Comparison of ENCODE assay signal across 24 cellular contexts in the genomic region with DNA sequence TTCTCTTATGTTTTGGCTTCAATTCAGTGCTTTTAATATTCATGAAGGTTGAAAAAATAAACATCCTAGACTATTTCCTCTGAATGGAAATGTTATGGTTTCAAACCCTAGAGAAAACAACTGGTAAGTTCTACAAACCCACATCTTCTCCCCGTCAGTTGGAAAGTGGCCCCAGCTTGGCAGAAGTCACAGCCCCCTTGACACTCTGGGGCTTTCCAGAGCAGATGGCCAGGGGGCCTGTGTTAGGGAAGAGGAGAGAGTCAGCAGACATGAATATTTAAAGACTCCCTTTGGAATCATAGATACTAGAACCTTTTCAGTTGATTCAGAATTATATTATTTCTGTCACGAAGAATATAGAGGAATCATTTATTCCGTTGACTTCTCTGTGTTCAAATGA.
DNase-seq lines count a peak whose midpoint lies in the region; ATAC-seq and TF ChIP-seq lines count a peak whose summit lies in the region.
"Had no signal": no experiment of that assay in that cellular context is flagged by ENCODE, and none has a peak within 500 bp of the region (broad histone marks: within the 10 kb centered on the region; RNA-seq: fewer than 3 reads in every experiment).

No MANE protein-coding gene starts in this region.

- no peak for ATAC-seq in GM19397 (IDR thresholded peaks at IDR 0.05; ENCODE audit: unreplicated experiment)
- ATAC-seq in GM18873 (IDR thresholded peaks at IDR 0.05; ENCODE audit: low FRiP score, unreplicated experiment), result no peak
- ATAC-seq: activated T-cell treated with anti-CD3 and anti-CD28 coated beads, Interleukin-2, amount 50 U/mL, for 4 hours; HepG2; left cardiac atrium; right cardiac atrium had no signal

- peak; percentile 35 for DNase-seq in Daoy (ENCODE audit: low read depth)
- DNase-seq in NCI-H2171 treated with DMSO at 0.1 percent for 48 hours (lab: John Stamatoyannopoulos, UW), result peak; percentile 58
- DNase-seq in astrocyte of the spinal cord (ENCODE audit: low read depth, low spot score), result peak; percentile 21
- peak; percentile 42 for DNase-seq in inferior parietal cortex (ENCODE audit: extremely low spot score)
- no peak for DNase-seq in NOMO-1 (lab: John Stamatoyannopoulos, UW; ENCODE audit: unreplicated experiment in 2 of 2)
- no peak for DNase-seq in NCI-H187 (lab: John Stamatoyannopoulos, UW)
- DNase-seq: activated CD4-positive, alpha-beta T cell treated with anti-CD3 and anti-CD28 coated beads, Interleukin-2, amount 10 ng/mL, durations not matched to agents 7 days and 5 days; activated gamma-delta T cell; activated T-cell treated with anti-CD3 and anti-CD28 coated beads, Interleukin-2, amount 50 U/mL, for 4 hours; DMS153; GM23248; hypothalamus; Kasumi-1; left cardiac atrium; NCI-H1436 treated with DMSO at 0.1 percent for 48 hours; NCI-H526; right cardiac atrium; SHP77 treated with DMSO at 0.1 percent for 48 hours; stimulated activated naive CD4-positive, alpha-beta T cell had no signal

- in situ Hi-C loops in astrocyte of the spinal cord (cut with HindIII; ENCODE audit: low sequenced_read_pairs), result no loop called here

- no peak overlapping the region for H3K4me3 ChIP-seq in astrocyte of the spinal cord (ENCODE audit: low read depth, low read length)
- H3K4me3 ChIP-seq: dorsolateral prefrontal cortex, GM23248, smooth muscle cell had no signal

- TF ChIP-seq CTCF in astrocyte of the spinal cord (IDR thresholded peaks at IDR 0.05; ENCODE audit: low read depth, low read length), result no peak

Comparison
In these comparisons a context has a peak if more than half of its experiments do, and no peak if none do; other contexts are left out.
1. DNase-seq: peak in Daoy (single experiment), NCI-H2171 treated with DMSO at 0.1 percent for 48 hours (single experiment), astrocyte of the spinal cord (single experiment) and inferior parietal cortex (single experiment); none in NOMO-1 (0 of 2) and NCI-H187 (0 of 2).